25 cellular contexts compared by ENCODE assay signal in the genomic region with DNA sequence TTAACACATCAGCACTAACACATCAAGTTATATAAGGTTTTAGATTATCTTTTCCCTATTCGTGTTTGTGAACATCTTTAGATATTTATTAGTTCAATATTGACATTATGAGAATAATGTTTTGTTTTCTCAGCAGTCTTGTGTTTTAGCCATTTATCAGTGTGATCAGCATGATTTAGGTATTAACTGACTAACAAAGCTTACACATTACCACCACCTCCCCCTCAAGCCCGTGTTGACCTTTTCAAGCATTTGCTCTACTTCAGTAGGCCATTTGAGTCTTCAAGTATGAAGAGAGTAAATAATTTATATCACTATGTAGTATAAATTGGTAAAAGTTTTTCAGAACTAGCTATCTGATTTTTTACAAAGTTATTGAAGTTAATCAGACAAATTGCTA. TPM values are rescaled to one million over a fixed set of nuclear protein-coding genes. Genes with fewer than 3 reads are reported as not detected.
DNase-seq lines count a peak whose midpoint lies in the region; ATAC-seq and TF ChIP-seq lines count a peak whose summit lies in the region.
"Had no signal": no experiment of that assay in that cellular context is flagged by ENCODE, and none has a peak within 500 bp of the region (broad histone marks: within the 10 kb centered on the region; RNA-seq: fewer than 3 reads in every experiment).

No MANE protein-coding gene starts in this region.

- no peak overlapping the region for H3K4me3 Mint-ChIP-seq in activated CD8-positive, alpha-beta T cell treated with anti-CD3 and anti-CD28 coated beads for 36 hours
- H3K4me3 Mint-ChIP-seq in activated CD8-positive, alpha-beta T cell treated with anti-CD3 and anti-CD28 coated beads, Interleukin-2, amount 10 ng/mL, durations not matched to agents 7 days and 5 days, result no peak overlapping the region
- H3K4me3 Mint-ChIP-seq: naive thymus-derived CD8-positive, alpha-beta T cell had no signal

- no peaks in the 10 kb centered on the region for H3K9me3 ChIP-seq in stomach smooth muscle (ENCODE audit: control insufficient read depth in 2 of 2, low read length in 2 of 2)
- H3K9me3 ChIP-seq: right lobe of liver had no signal

- intact Hi-C loops in activated CD8-positive, alpha-beta T cell treated with anti-CD3 and anti-CD28 coated beads for 36 hours (cut with micrococcal nuclease), result no loop called here

- no peaks in the 10 kb centered on the region for H3K9me3 Mint-ChIP-seq in activated CD8-positive, alpha-beta T cell treated with anti-CD3 and anti-CD28 coated beads for 36 hours
- no peaks in the 10 kb centered on the region for H3K9me3 Mint-ChIP-seq in activated CD8-positive, alpha-beta T cell treated with anti-CD3 and anti-CD28 coated beads, Interleukin-2, amount 10 ng/mL, durations not matched to agents 7 days and 5 days (ENCODE audit: insufficient read depth)
- H3K9me3 Mint-ChIP-seq: naive thymus-derived CD8-positive, alpha-beta T cell had no signal

- H3K4me3 ChIP-seq in stomach smooth muscle (ENCODE audit: low read length in 2 of 2), result peak overlapping the region; percentile 4 to 24
- H3K4me3 ChIP-seq: dorsolateral prefrontal cortex, right lobe of liver had no signal

- TF ChIP-seq CTCF in activated CD8-positive, alpha-beta T cell treated with anti-CD3 and anti-CD28 coated beads for 36 hours (IDR thresholded peaks at IDR 0.05), result no peak

- peaks cover 15% of the 10 kb centered on the region for H3K4me1 ChIP-seq in stomach smooth muscle (ENCODE audit: control insufficient read depth, insufficient read depth, low read length)

- no peaks in the 10 kb centered on the region for H3K27me3 Mint-ChIP-seq in activated CD8-positive, alpha-beta T cell treated with anti-CD3 and anti-CD28 coated beads for 36 hours
- H3K27me3 Mint-ChIP-seq in activated CD8-positive, alpha-beta T cell treated with anti-CD3 and anti-CD28 coated beads, Interleukin-2, amount 10 ng/mL, durations not matched to agents 7 days and 5 days (ENCODE audit: low read depth), result no peaks in the 10 kb centered on the region
- H3K27me3 Mint-ChIP-seq: naive thymus-derived CD8-positive, alpha-beta T cell had no signal

- H3K27ac ChIP-seq in stomach smooth muscle (ENCODE audit: low read length), result no peak overlapping the region
- H3K27ac ChIP-seq: dorsolateral prefrontal cortex, right lobe of liver had no signal

- POLR2A ChIA-PET in activated CD8-positive, alpha-beta T cell treated with anti-CD3 and anti-CD28 coated beads for 36 hours (lab: Charles Lee), result no interaction called here
- POLR2A ChIA-PET in activated CD8-positive, alpha-beta T cell treated with anti-CD3 and anti-CD28 coated beads, Interleukin-2, amount 10 ng/mL, durations not matched to agents 7 days and 5 days (lab: Charles Lee), result no interaction called here

- ATAC-seq in activated CD8-positive, alpha-beta T cell treated with anti-CD3 and anti-CD28 coated beads for 36 hours, result no peak
- ATAC-seq in activated CD8-positive, alpha-beta T cell treated with anti-CD3 and anti-CD28 coated beads, Interleukin-2, amount 10 ng/mL, durations not matched to agents 7 days and 5 days, result no peak
- no peak for ATAC-seq in GM19328 (IDR thresholded peaks at IDR 0.05; ENCODE audit: unreplicated experiment)
- ATAC-seq: naive thymus-derived CD8-positive, alpha-beta T cell; right lobe of liver had no signal

- peak; percentile 22 for DNase-seq in activated CD8-positive, alpha-beta T cell treated with anti-CD3 and anti-CD28 coated beads for 36 hours
- no peak for DNase-seq in activated CD8-positive, alpha-beta T cell treated with anti-CD3 and anti-CD28 coated beads, Interleukin-2, amount 10 ng/mL, durations not matched to agents 7 days and 5 days
- peak; percentile 68 for DNase-seq in NCI-H82 (lab: John Stamatoyannopoulos, UW)
- DNase-seq in left kidney (ENCODE audit: low read depth, low spot score), result peak; percentile 53
- DNase-seq in iPS-NIHi7 (ENCODE audit: extremely low spot score), result no peak
- DNase-seq in amygdala (lab: John Stamatoyannopoulos, UW), result no peak
- DNase-seq: ACHN; activated CD4-positive, alpha-beta T cell treated with anti-CD3 and anti-CD28 coated beads, Interleukin-2, amount 50 U/mL, for 48 hours; activated effector memory CD4-positive, alpha-beta T cell treated with anti-CD3 and anti-CD28 coated beads, Interleukin-2, amount 50 U/mL, for 16 hours; cerebellar nuclear complex; DND-41; dorsolateral prefrontal cortex; KBM-7; mesenchymal stem cell; MV-4-11; naive thymus-derived CD8-positive, alpha-beta T cell; NCI-H526 treated with DMSO at 0.1 percent for 48 hours; posterior cingulate gyrus; right lobe of liver; SHP77; stimulated activated naive CD4-positive, alpha-beta T cell treated with Interleukin-2 at 50 U/mL for 16 hours; SW 1271; T1000 had no signal

- H3K4me1 Mint-ChIP-seq in activated CD8-positive, alpha-beta T cell treated with anti-CD3 and anti-CD28 coated beads for 36 hours (ENCODE audit: low read depth), result peaks cover 32% of the 10 kb centered on the region
- H3K4me1 Mint-ChIP-seq in activated CD8-positive, alpha-beta T cell treated with anti-CD3 and anti-CD28 coated beads, Interleukin-2, amount 10 ng/mL, durations not matched to agents 7 days and 5 days (ENCODE audit: low read depth), result peaks cover 22% of the 10 kb centered on the region

- H3K36me3 ChIP-seq in stomach smooth muscle (ENCODE audit: control insufficient read depth in 2 of 2, insufficient read depth in 2 of 2, low read length in 2 of 2), result no peaks in the 10 kb centered on the region
- H3K36me3 ChIP-seq: right lobe of liver had no signal

- H3K9ac ChIP-seq in stomach smooth muscle (ENCODE audit: low read length in 2 of 2), result peak overlapping the region in 1 of 2 donors; percentile 23

- no peaks in the 10 kb centered on the region for H3K27me3 ChIP-seq in stomach smooth muscle (ENCODE audit: control insufficient read depth in 1 of 2, insufficient read depth in 2 of 2, low read length in 2 of 2)
- H3K27me3 ChIP-seq: dorsolateral prefrontal cortex, right lobe of liver had no signal

- peaks cover 10% of the 10 kb centered on the region for H3K36me3 Mint-ChIP-seq in activated CD8-positive, alpha-beta T cell treated with anti-CD3 and anti-CD28 coated beads for 36 hours (ENCODE audit: low read depth)
- peaks cover 27% of the 10 kb centered on the region for H3K36me3 Mint-ChIP-seq in activated CD8-positive, alpha-beta T cell treated with anti-CD3 and anti-CD28 coated beads, Interleukin-2, amount 10 ng/mL, durations not matched to agents 7 days and 5 days (ENCODE audit: low read depth)
- H3K36me3 Mint-ChIP-seq: naive thymus-derived CD8-positive, alpha-beta T cell had no signal

- CTCF ChIA-PET in activated CD8-positive, alpha-beta T cell treated with anti-CD3 and anti-CD28 coated beads for 36 hours (lab: Charles Lee), result no interaction called here
- CTCF ChIA-PET in activated CD8-positive, alpha-beta T cell treated with anti-CD3 and anti-CD28 coated beads, Interleukin-2, amount 10 ng/mL, durations not matched to agents 7 days and 5 days (lab: Charles Lee), result no interaction called here

- no peak overlapping the region for H3K27ac Mint-ChIP-seq in activated CD8-positive, alpha-beta T cell treated with anti-CD3 and anti-CD28 coated beads for 36 hours
- no peak overlapping the region for H3K27ac Mint-ChIP-seq in activated CD8-positive, alpha-beta T cell treated with anti-CD3 and anti-CD28 coated beads, Interleukin-2, amount 10 ng/mL, durations not matched to agents 7 days and 5 days
- H3K27ac Mint-ChIP-seq: naive thymus-derived CD8-positive, alpha-beta T cell had no signal

RNA-seq across cellular contexts. Expression of a gene that starts 6.9 kb away (rescaled TPM):
- total RNA-seq in activated CD8-positive, alpha-beta T cell treated with anti-CD3 and anti-CD28 coated beads for 36 hours, result 10 to 100 TPM; 11.5 to 14.1 TPM
- 10 to 100 TPM; 22.0 to 24.4 TPM for total RNA-seq in activated CD8-positive, alpha-beta T cell treated with anti-CD3 and anti-CD28 coated beads, Interleukin-2, amount 10 ng/mL, durations not matched to agents 7 days and 5 days

RNA-seq across cellular contexts. Expression of a gene that starts 47.1 kb away (rescaled TPM):
- total RNA-seq in activated CD8-positive, alpha-beta T cell treated with anti-CD3 and anti-CD28 coated beads for 36 hours, result 10 to 100 TPM; 58.8 to 62.4 TPM
- 10 to 100 TPM; 60.4 to 63.9 TPM for total RNA-seq in activated CD8-positive, alpha-beta T cell treated with anti-CD3 and anti-CD28 coated beads, Interleukin-2, amount 10 ng/mL, durations not matched to agents 7 days and 5 days

Comparison
In these comparisons a context has a peak if more than half of its experiments do, and no peak if none do; other contexts are left out.
1. DNase-seq: peak in activated CD8-positive, alpha-beta T cell treated with anti-CD3 and anti-CD28 coated beads for 36 hours (single experiment), NCI-H82 (single experiment) and left kidney (single experiment); none in activated CD8-positive, alpha-beta T cell treated with anti-CD3 and anti-CD28 coated beads, Interleukin-2, amount 10 ng/mL, durations not matched to agents 7 days and 5 days (single experiment), iPS-NIHi7 (single experiment) and amygdala (0 of 56).